Comparison of ENCODE assay signal across 18 cellular contexts in the genomic region with DNA sequence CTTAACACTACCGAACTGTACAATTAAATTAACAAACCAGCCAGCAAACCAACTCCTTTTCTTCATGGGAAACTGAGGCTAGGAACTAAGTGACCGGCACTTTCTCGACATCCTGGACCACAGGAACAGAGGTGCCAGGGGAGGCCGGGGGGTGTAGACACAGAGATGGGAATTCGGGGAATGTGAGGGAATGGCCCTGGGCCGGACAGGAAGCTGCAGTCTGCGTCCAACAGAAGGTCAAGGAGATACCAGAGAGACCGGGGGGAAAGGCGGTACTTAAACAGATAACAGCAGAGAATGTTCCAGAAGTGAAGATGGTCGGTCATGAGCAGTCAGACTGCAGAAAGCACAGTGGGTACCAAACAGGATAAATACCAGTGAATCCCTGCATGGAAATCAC. TPM values are rescaled to one million over a fixed set of nuclear protein-coding genes. Genes with fewer than 3 reads are reported as not detected.
DNase-seq lines count a peak whose midpoint lies in the region; ATAC-seq and TF ChIP-seq lines count a peak whose summit lies in the region.
"Had no signal": no experiment of that assay in that cellular context is flagged by ENCODE, and none has a peak within 500 bp of the region (broad histone marks: within the 10 kb centered on the region; RNA-seq: fewer than 3 reads in every experiment).

No MANE protein-coding gene starts in this region.

- peak overlapping the region; percentile 87 for H3K27ac Mint-ChIP-seq in activated naive CD8-positive, alpha-beta T cell
- no peak overlapping the region for H3K27ac Mint-ChIP-seq in activated naive CD8-positive, alpha-beta T cell treated with anti-CD3 and anti-CD28 coated beads, Interleukin-2, amount 50 U/mL, for 24 hours
- H3K27ac Mint-ChIP-seq in central memory CD8-positive, alpha-beta T cell (ENCODE audit: low read depth), result peak overlapping the region; percentile 100
- H3K27ac Mint-ChIP-seq in naive thymus-derived CD8-positive, alpha-beta T cell, result peak overlapping the region; percentile 94 to 100 (median 98)

- DNase-seq in activated naive CD8-positive, alpha-beta T cell treated with anti-CD3 and anti-CD28 coated beads, Interleukin-2, amount 50 U/mL, for 24 hours, result no peak
- no peak for DNase-seq in central memory CD8-positive, alpha-beta T cell (ENCODE audit: low spot score in 2 of 2)
- DNase-seq in naive thymus-derived CD8-positive, alpha-beta T cell, result no peak
- no peak for DNase-seq in putamen (ENCODE audit: low spot score)
- no peak for DNase-seq in superior temporal gyrus (ENCODE audit: extremely low spot score)
- no peak for DNase-seq in erythroblast (lab: John Stamatoyannopoulos, UW)
- DNase-seq: anterior cingulate cortex, Calu3, cerebellar nuclear complex, foreskin fibroblast, NCI-H1436, NCI-H2171 treated with DMSO at 0.1 percent for 48 hours, NCI-H774 had no signal

- H3K27me3 Mint-ChIP-seq in activated naive CD8-positive, alpha-beta T cell, result no peaks in the 10 kb centered on the region
- H3K27me3 Mint-ChIP-seq in activated naive CD8-positive, alpha-beta T cell treated with anti-CD3 and anti-CD28 coated beads, Interleukin-2, amount 50 U/mL, for 24 hours, result no peaks in the 10 kb centered on the region
- no peaks in the 10 kb centered on the region for H3K27me3 Mint-ChIP-seq in central memory CD8-positive, alpha-beta T cell
- H3K27me3 Mint-ChIP-seq in naive thymus-derived CD8-positive, alpha-beta T cell, result no peaks in the 10 kb centered on the region

- H3K9me3 Mint-ChIP-seq in activated naive CD8-positive, alpha-beta T cell (ENCODE audit: low read depth), result no peaks in the 10 kb centered on the region
- no peaks in the 10 kb centered on the region for H3K9me3 Mint-ChIP-seq in activated naive CD8-positive, alpha-beta T cell treated with anti-CD3 and anti-CD28 coated beads, Interleukin-2, amount 50 U/mL, for 24 hours
- H3K9me3 Mint-ChIP-seq in central memory CD8-positive, alpha-beta T cell, result no peaks in the 10 kb centered on the region
- no peaks in the 10 kb centered on the region for H3K9me3 Mint-ChIP-seq in naive thymus-derived CD8-positive, alpha-beta T cell

- no peak for TF ChIP-seq POLR2A in erythroblast (IDR thresholded peaks at IDR 0.05; ENCODE audit: low read length)

- peaks cover 37% of the 10 kb centered on the region for H3K4me1 Mint-ChIP-seq in activated naive CD8-positive, alpha-beta T cell (ENCODE audit: low read depth)
- H3K4me1 Mint-ChIP-seq in activated naive CD8-positive, alpha-beta T cell treated with anti-CD3 and anti-CD28 coated beads, Interleukin-2, amount 50 U/mL, for 24 hours, result peaks cover 25% of the 10 kb centered on the region
- peaks cover 36% of the 10 kb centered on the region for H3K4me1 Mint-ChIP-seq in central memory CD8-positive, alpha-beta T cell
- peaks cover 9 to 38% (median 33%) of the 10 kb centered on the region in 4 donors for H3K4me1 Mint-ChIP-seq in naive thymus-derived CD8-positive, alpha-beta T cell

- H3K27ac ChIP-seq in KOPT-K1 (ENCODE audit: low read depth, low read length, poor library complexity, severe bottlenecking), result peak overlapping the region; percentile 74

- no peaks in the 10 kb centered on the region for H3K9me3 ChIP-seq in KOPT-K1 (ENCODE audit: insufficient read depth, low read length, poor library complexity, severe bottlenecking)

- POLR2A ChIA-PET in naive thymus-derived CD8-positive, alpha-beta T cell (lab: Charles Lee), result interaction anchor here (1.0 to 2.9 kb wide), 5 partner anchors 8 to 26 kb away, joined by 3 to 29 read pairs (median 5); no protein-coding TSS in a partner anchor

- no peak for ATAC-seq in activated naive CD8-positive, alpha-beta T cell treated with anti-CD3 and anti-CD28 coated beads, Interleukin-2, amount 50 U/mL, for 24 hours
- ATAC-seq in central memory CD8-positive, alpha-beta T cell (replicated peaks; ENCODE audit: extremely low read depth, poor library complexity, severe bottlenecking), result no peak
- no peak for ATAC-seq in naive thymus-derived CD8-positive, alpha-beta T cell
- ATAC-seq: Panc1 had no signal

- H3K36me3 Mint-ChIP-seq in activated naive CD8-positive, alpha-beta T cell, result peaks cover 2% of the 10 kb centered on the region
- H3K36me3 Mint-ChIP-seq in activated naive CD8-positive, alpha-beta T cell treated with anti-CD3 and anti-CD28 coated beads, Interleukin-2, amount 50 U/mL, for 24 hours (ENCODE audit: low read depth), result no peaks in the 10 kb centered on the region
- peaks cover 14% of the 10 kb centered on the region for H3K36me3 Mint-ChIP-seq in central memory CD8-positive, alpha-beta T cell (ENCODE audit: insufficient read depth)
- H3K36me3 Mint-ChIP-seq in naive thymus-derived CD8-positive, alpha-beta T cell, result no peaks in the 10 kb centered on the region

- no peaks in the 10 kb centered on the region for H3K36me3 ChIP-seq in KOPT-K1 (ENCODE audit: insufficient read depth, low read length)

- H3K4me3 Mint-ChIP-seq in activated naive CD8-positive, alpha-beta T cell, result no peak overlapping the region
- no peak overlapping the region for H3K4me3 Mint-ChIP-seq in activated naive CD8-positive, alpha-beta T cell treated with anti-CD3 and anti-CD28 coated beads, Interleukin-2, amount 50 U/mL, for 24 hours
- peak overlapping the region; percentile 69 for H3K4me3 Mint-ChIP-seq in central memory CD8-positive, alpha-beta T cell
- peak overlapping the region in 5 of 10 donors; percentile 4 to 65 (median 33) for H3K4me3 Mint-ChIP-seq in naive thymus-derived CD8-positive, alpha-beta T cell

RNA-seq across cellular contexts. Expression of a gene that starts 40.3 kb away (rescaled TPM):
- not detected for total RNA-seq in naive thymus-derived CD8-positive, alpha-beta T cell
- polyA plus RNA-seq in naive thymus-derived CD8-positive, alpha-beta T cell, result not detected
- total RNA-seq: Calu3, HT-29, subcutaneous adipose tissue had no signal
